ENCODE assay signal across 14 cellular contexts in genomic region chr10:48759113-48759901, GRCh38.
DNase-seq lines count a peak whose midpoint lies in the region; ATAC-seq and TF ChIP-seq lines count a peak whose summit lies in the region.
"Had no signal": no experiment of that assay in that cellular context is flagged by ENCODE, and none has a peak within 500 bp of the region (broad histone marks: within the 10 kb centered on the region; RNA-seq: fewer than 3 reads in every experiment).

No MANE protein-coding gene starts in this region.

- H3K27ac Mint-ChIP-seq in MCF 10A (ENCODE audit: low read depth, unreplicated experiment), result no peak overlapping the region
- H3K27ac Mint-ChIP-seq: mesothelial cell of epicardium had no signal

- H3K4me3 Mint-ChIP-seq in MCF 10A (ENCODE audit: unreplicated experiment), result no peak overlapping the region
- H3K4me3 Mint-ChIP-seq: mesothelial cell of epicardium had no signal

- H3K36me3 Mint-ChIP-seq in MCF 10A (ENCODE audit: insufficient read depth, unreplicated experiment), result no peaks in the 10 kb centered on the region
- H3K36me3 Mint-ChIP-seq: mesothelial cell of epicardium had no signal

- peak; percentile 91 for ATAC-seq in GM18870 (IDR thresholded peaks at IDR 0.05; ENCODE audit: unreplicated experiment)
- peak; percentile 61 for ATAC-seq in GM21576 (IDR thresholded peaks at IDR 0.05; ENCODE audit: unreplicated experiment)
- ATAC-seq in HG03175 (IDR thresholded peaks at IDR 0.05; ENCODE audit: unreplicated experiment), result peak; percentile 91
- ATAC-seq: stimulated activated naive CD8-positive, alpha-beta T cell treated with anti-CD3 and anti-CD28 coated beads, Interleukin-15, Interleukin-2, amounts not matched to agents 100 U/mL and 50 U/mL, for 24 hours had no signal

- H3K27me3 Mint-ChIP-seq in MCF 10A (ENCODE audit: insufficient read depth, unreplicated experiment), result peaks cover 78% of the 10 kb centered on the region

- BruUV-seq in MCF 10A (replicated peaks; lab: Mats Ljungman, UMichigan), result no TSS peak

- H3K4me1 Mint-ChIP-seq in MCF 10A (ENCODE audit: insufficient read depth, unreplicated experiment), result no peaks in the 10 kb centered on the region
- H3K4me1 Mint-ChIP-seq: mesothelial cell of epicardium had no signal

- intact Hi-C loops in MCF 10A (cut with micrococcal nuclease), result no loop called here

- H3K9me3 Mint-ChIP-seq in MCF 10A (ENCODE audit: unreplicated experiment), result no peaks in the 10 kb centered on the region

- CTCF ChIA-PET in MCF 10A (lab: Yijun Ruan, JAX), result no interaction called here

- no peak for TF ChIP-seq CTCF in MCF 10A (IDR thresholded peaks at IDR 0.05; ENCODE audit: unreplicated experiment)

- POLR2A ChIA-PET in MCF 10A (lab: Yijun Ruan, JAX), result no interaction called here

- DNase-seq in kidney tubule cell (ENCODE audit: low spot score) (peak; percentile 78), EL (no peak), MCF 10A (ENCODE audit: unreplicated experiment) (no peak), NCI-H1105 (lab: John Stamatoyannopoulos, UW) (no peak), middle frontal gyrus (ENCODE audit: extremely low spot score, low spot score) (no peak)
- DNase-seq: cerebellar nuclear complex; DND-41; NCI-H345; spleen; stimulated activated naive CD8-positive, alpha-beta T cell treated with anti-CD3 and anti-CD28 coated beads, Interleukin-15, Interleukin-2, amounts not matched to agents 100 U/mL and 50 U/mL, for 24 hours had no signal
